In the genomic region with DNA sequence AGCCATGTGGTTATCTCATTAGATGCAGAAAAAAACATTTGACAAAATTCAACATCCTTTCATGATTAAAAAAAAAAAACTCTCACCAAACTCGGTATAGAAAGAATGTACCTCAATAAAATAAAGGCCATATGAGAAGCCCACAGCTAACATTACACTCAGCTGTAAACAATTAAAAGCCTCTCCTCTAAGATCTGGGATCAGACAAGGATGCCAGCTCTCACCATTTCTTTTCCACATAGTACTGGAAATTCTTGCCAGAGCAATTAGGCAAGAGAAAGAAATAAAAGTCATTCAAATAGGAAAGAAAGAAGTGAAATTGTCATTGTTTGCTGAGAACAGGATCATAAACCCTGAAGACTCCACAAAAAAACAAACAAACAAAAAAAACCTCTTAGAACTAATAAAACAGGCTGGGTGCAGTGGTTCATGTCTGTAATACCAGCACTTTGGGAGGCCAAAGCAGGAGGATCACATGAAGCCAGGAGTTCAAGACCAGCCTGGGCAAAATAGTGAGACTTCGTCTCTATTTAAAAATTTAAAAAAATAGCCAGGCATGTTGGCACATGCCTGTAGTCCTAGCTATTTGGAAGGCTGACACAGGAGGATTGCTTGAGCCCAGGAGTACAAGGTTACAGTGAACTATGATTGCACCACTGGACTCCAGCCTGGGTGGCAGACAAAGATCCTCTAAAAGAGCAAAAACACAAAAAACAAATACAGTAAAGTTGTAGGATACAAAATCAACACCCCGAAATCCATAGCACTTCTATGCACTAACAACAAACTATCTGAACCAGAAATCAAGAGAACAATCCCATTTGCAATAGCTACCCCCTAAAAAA, we compare ENCODE assay signal across 1 cellular context.
TF ChIP-seq lines count a peak whose summit lies in the region.

No MANE protein-coding gene starts in this region.

TF ChIP-seq in HepG2, 621 proteins besides CTCF, POLR2A, EP300 and RAD21 (continued from another document and continues in another):
- TF ChIP-seq, protein P1, sequence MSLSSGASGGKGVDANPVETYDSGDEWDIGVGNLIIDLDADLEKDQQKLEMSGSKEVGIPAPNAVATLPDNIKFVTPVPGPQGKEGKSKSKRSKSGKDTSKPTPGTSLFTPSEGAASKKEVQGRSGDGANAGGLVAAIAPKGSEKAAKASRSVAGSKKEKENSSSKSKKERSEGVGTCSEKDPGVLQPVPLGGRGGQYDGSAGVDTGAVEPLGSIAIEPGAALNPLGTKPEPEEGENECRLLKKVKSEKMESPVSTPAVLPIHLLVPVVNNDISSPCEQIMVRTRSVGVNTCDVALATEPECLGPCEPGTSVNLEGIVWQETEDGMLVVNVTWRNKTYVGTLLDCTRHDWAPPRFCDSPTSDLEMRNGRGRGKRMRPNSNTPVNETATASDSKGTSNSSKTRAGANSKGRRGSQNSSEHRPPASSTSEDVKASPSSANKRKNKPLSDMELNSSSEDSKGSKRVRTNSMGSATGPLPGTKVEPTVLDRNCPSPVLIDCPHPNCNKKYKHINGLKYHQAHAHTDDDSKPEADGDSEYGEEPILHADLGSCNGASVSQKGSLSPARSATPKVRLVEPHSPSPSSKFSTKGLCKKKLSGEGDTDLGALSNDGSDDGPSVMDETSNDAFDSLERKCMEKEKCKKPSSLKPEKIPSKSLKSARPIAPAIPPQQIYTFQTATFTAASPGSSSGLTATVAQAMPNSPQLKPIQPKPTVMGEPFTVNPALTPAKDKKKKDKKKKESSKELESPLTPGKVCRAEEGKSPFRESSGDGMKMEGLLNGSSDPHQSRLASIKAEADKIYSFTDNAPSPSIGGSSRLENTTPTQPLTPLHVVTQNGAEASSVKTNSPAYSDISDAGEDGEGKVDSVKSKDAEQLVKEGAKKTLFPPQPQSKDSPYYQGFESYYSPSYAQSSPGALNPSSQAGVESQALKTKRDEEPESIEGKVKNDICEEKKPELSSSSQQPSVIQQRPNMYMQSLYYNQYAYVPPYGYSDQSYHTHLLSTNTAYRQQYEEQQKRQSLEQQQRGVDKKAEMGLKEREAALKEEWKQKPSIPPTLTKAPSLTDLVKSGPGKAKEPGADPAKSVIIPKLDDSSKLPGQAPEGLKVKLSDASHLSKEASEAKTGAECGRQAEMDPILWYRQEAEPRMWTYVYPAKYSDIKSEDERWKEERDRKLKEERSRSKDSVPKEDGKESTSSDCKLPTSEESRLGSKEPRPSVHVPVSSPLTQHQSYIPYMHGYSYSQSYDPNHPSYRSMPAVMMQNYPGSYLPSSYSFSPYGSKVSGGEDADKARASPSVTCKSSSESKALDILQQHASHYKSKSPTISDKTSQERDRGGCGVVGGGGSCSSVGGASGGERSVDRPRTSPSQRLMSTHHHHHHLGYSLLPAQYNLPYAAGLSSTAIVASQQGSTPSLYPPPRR (CRISPR knock-in tag; IDR thresholded peaks at IDR 0.05; ENCODE audit: borderline replicate concordance): 0 out of 2 replicates have a peak, but pooled peaks have one; percentile 40
- TF ChIP-seq PHF5A (CRISPR knock-in tag; IDR thresholded peaks at IDR 0.05; ENCODE audit: low read depth, unreplicated experiment) (peak; percentile 67), ARNT (IDR thresholded peaks at IDR 0.05) (no peak), ZZZ3 (CRISPR knock-in tag; IDR thresholded peaks at IDR 0.05; ENCODE audit: borderline replicate concordance) (no peak), ZNF644 (CRISPR knock-in tag; IDR thresholded peaks at IDR 0.05; ENCODE audit: low read depth) (peak; percentile 96), ZNF772 (CRISPR knock-in tag; IDR thresholded peaks at IDR 0.05) (no peak), NCOA1 (CRISPR knock-in tag; IDR thresholded peaks at IDR 0.05) (0 out of 2 replicates have a peak, but pooled peaks have one; percentile 55), ZNF570 (CRISPR knock-in tag; IDR thresholded peaks at IDR 0.05; ENCODE audit: borderline replicate concordance) (no peak), TBX2 (CRISPR knock-in tag; IDR thresholded peaks at IDR 0.05; ENCODE audit: borderline replicate concordance) (no peak), ZBTB43 (CRISPR knock-in tag; conservative IDR thresholded peaks at IDR 0.05) (peak; percentile 81; the same call in 1 of the 2 replicates), HMGXB4 (CRISPR knock-in tag; IDR thresholded peaks at IDR 0.05; ENCODE audit: borderline replicate concordance in 1 of 2, low read depth in 1 of 2) (0 out of 4 replicates have a peak, but pooled peaks of 1 of the 2 experiments have one; percentile 36), REPIN1 (CRISPR knock-in tag; IDR thresholded peaks at IDR 0.05; ENCODE audit: borderline replicate concordance, low read depth) (0 out of 2 replicates have a peak, but pooled peaks have one; percentile 23), CERS6 (CRISPR knock-in tag; IDR thresholded peaks at IDR 0.05) (no peak), GLMP (CRISPR knock-in tag; IDR thresholded peaks at IDR 0.05; ENCODE audit: borderline replicate concordance) (no peak), SP2 (CRISPR knock-in tag; IDR thresholded peaks at IDR 0.05) (no peak), ZFP90 (CRISPR knock-in tag; IDR thresholded peaks at IDR 0.05; ENCODE audit: borderline replicate concordance) (0 out of 2 replicates have a peak, but pooled peaks have one; percentile 55), CCAR2 (optimal IDR thresholded peaks at IDR 0.05; ENCODE audit: low read depth, low read length) (no peak), XBP1 (CRISPR knock-in tag; IDR thresholded peaks at IDR 0.05) (no peak), ZBTB49 (CRISPR knock-in tag; IDR thresholded peaks at IDR 0.05; ENCODE audit: borderline replicate concordance) (0 out of 2 replicates have a peak, but pooled peaks have one; percentile 9), ZNF646 (CRISPR knock-in tag; IDR thresholded peaks at IDR 0.05) (peak; percentile 86), ZNF331 (CRISPR knock-in tag; IDR thresholded peaks at IDR 0.05) (no peak), SNAI1 (CRISPR knock-in tag; IDR thresholded peaks at IDR 0.05; ENCODE audit: borderline replicate concordance) (no peak), CEBPB (IDR thresholded peaks at IDR 0.05; ENCODE audit: borderline replicate concordance, low read depth, low read length) (no peak; the same call in 1 of the 2 replicates), ZSCAN22 (CRISPR knock-in tag; IDR thresholded peaks at IDR 0.05) (no peak), ZNF441 (CRISPR knock-in tag; IDR thresholded peaks at IDR 0.05; ENCODE audit: borderline replicate concordance) (no peak), SP4 (CRISPR knock-in tag; IDR thresholded peaks at IDR 0.05) (no peak)
- TF ChIP-seq, protein P2, sequence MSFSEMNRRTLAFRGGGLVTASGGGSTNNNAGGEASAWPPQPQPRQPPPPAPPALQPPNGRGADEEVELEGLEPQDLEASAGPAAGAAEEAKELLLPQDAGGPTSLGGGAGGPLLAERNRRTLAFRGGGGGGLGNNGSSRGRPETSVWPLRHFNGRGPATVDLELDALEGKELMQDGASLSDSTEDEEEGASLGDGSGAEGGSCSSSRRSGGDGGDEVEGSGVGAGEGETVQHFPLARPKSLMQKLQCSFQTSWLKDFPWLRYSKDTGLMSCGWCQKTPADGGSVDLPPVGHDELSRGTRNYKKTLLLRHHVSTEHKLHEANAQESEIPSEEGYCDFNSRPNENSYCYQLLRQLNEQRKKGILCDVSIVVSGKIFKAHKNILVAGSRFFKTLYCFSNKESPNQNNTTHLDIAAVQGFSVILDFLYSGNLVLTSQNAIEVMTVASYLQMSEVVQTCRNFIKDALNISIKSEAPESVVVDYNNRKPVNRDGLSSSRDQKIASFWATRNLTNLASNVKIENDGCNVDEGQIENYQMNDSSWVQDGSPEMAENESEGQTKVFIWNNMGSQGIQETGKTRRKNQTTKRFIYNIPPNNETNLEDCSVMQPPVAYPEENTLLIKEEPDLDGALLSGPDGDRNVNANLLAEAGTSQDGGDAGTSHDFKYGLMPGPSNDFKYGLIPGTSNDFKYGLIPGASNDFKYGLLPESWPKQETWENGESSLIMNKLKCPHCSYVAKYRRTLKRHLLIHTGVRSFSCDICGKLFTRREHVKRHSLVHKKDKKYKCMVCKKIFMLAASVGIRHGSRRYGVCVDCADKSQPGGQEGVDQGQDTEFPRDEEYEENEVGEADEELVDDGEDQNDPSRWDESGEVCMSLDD (CRISPR knock-in tag; IDR thresholded peaks at IDR 0.05; ENCODE audit: borderline replicate concordance): peak; percentile 72
